19 cellular contexts compared by ENCODE assay signal in the genomic region with DNA sequence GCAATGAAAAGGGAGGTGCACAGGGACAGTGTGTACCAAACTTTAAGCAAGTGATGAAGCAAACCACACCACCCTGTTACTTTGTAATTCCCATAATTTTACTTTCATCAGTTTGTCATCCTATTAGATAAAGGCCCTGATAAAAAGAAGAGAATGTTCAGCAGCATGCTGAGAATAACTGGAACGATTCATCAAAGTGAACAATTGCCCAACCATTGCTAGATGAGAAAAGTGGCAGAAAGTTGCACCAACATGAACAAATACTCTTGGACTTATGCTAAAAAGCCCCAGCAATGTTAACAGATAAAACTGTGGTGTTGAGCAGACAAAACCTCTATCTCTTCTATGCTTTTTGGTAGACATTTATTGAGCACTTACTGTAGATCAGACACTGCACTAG.
A peak's percentile ranks its signal among the peaks of the same experiment; 100 is the strongest.
DNase-seq lines count a peak whose midpoint lies in the region; ATAC-seq, FAIRE-seq and TF ChIP-seq lines count a peak whose summit lies in the region.
"Had no signal": no experiment of that assay in that cellular context is flagged by ENCODE, and none has a peak within 500 bp of the region (broad histone marks: within the 10 kb centered on the region; RNA-seq: fewer than 3 reads in every experiment).

No MANE protein-coding gene starts in this region.

- in situ Hi-C loops in HepG2 (cut with HindIII; ENCODE audit: extremely low pct_ligation_motif_present, low pct_unique_long_range_greater_than_20kb): no loop called here

- no peaks in the 10 kb centered on the region for H4K20me1 ChIP-seq in fibroblast of lung (ENCODE audit: control insufficient read depth, extremely low read depth, insufficient read depth, low read length)
- no peaks in the 10 kb centered on the region for H4K20me1 ChIP-seq in HepG2 (ENCODE audit: insufficient read depth, low read length)

- CTCF ChIA-PET in HepG2 (lab: Yijun Ruan, JAX; ENCODE audit: low intra/inter-chr PET ratio, low total read pairs): no interaction called here

- H2AFZ ChIP-seq in fibroblast of lung (ENCODE audit: low read length): no peak overlapping the region
- H2AFZ ChIP-seq in HepG2 (ENCODE audit: low read length): no peak overlapping the region

- H3K36me3 ChIP-seq in fibroblast of lung (ENCODE audit: control insufficient read depth, insufficient read depth, low read length): no peaks in the 10 kb centered on the region
- no peaks in the 10 kb centered on the region for H3K36me3 ChIP-seq in testis (ENCODE audit: low read depth, missing control alignments)
- no peaks in the 10 kb centered on the region for H3K36me3 ChIP-seq in HepG2 (replicated peaks in 1 of 2; ENCODE audit: control insufficient read depth in 1 of 2, insufficient read depth in 2 of 2, low read length in 2 of 2)
- H3K36me3 ChIP-seq: SJCRH30 had no signal

- H3K9me3 ChIP-seq in fibroblast of lung (ENCODE audit: control insufficient read depth, insufficient read depth, low read depth, low read length): no peaks in the 10 kb centered on the region
- H3K9me3 ChIP-seq in testis: no peaks in the 10 kb centered on the region
- H3K9me3 ChIP-seq in HepG2 (ENCODE audit: low read length): no peaks in the 10 kb centered on the region
- H3K9me3 ChIP-seq: SJCRH30 had no signal

- POLR2A ChIA-PET in HepG2 (lab: Yijun Ruan, JAX): no interaction called here

- H3K27ac ChIP-seq in fibroblast of lung (ENCODE audit: insufficient read depth, low read length) (no peak overlapping the region), testis (no peak overlapping the region), HepG2 (ENCODE audit: extremely low read length, insufficient read depth, low read length) (no peak overlapping the region)
- H3K27ac ChIP-seq: C4-2B, SJCRH30 had no signal

- DNase-seq in EH (ENCODE audit: low read depth): peak; percentile 50
- peak; percentile 22 for DNase-seq in LHCN-M2 (ENCODE audit: low read depth)
- peak; percentile 22 to 57 for DNase-seq in fibroblast of lung (ENCODE audit: low read depth in 2 of 2)
- DNase-seq in renal cortical epithelial cell (ENCODE audit: low read depth): peak; percentile 13
- no peak for DNase-seq in mucosa of gallbladder (ENCODE audit: low spot score)
- DNase-seq in testis: no peak
- no peak for DNase-seq in HepG2 (ENCODE audit: low spot score)
- DNase-seq: AML-193, DMS79, GDM1, GOT3, KBM-7, NCI-H1092, NCI-H1436 treated with DMSO at 0.1 percent for 48 hours, NCI-H2081, NCI-H446 treated with DMSO at 0.1 percent for 48 hours, SJCRH30 had no signal

- no TSS peak for BruUV-seq in HepG2 (replicated peaks; lab: Mats Ljungman, UMichigan)

- no peak for TF ChIP-seq RAD21 in HepG2 (CRISPR knock-in tag; IDR thresholded peaks at IDR 0.05)

- no peak overlapping the region for H3K9ac ChIP-seq in fibroblast of lung (ENCODE audit: insufficient read depth, low read length)
- no peak overlapping the region for H3K9ac ChIP-seq in HepG2 (ENCODE audit: insufficient read depth, low read depth, low read length)

- TF ChIP-seq POLR2A in testis (IDR thresholded peaks at IDR 0.05) (no peak), HepG2 (IDR thresholded peaks at IDR 0.05; ENCODE audit: insufficient read depth in 1 of 2, low read depth in 2 of 2, low read length in 2 of 2) (no peak)

- 36 to 68% methylated on average over 1 of the region's 1 CpG for WGBS in testis, 2 donors
- 4% methylated on average over 1 of the region's 1 CpG for WGBS in HepG2 (ENCODE audit: low lambda C conversion rate)

- no peak overlapping the region for H3K4me3 ChIP-seq in fibroblast of lung (replicated peaks in 1 of 4; ENCODE audit: control extremely low read depth in 1 of 4, insufficient read depth in 1 of 4, low read depth in 3 of 4, low read length in 4 of 4)
- no peak overlapping the region for H3K4me3 ChIP-seq in testis
- H3K4me3 ChIP-seq in HepG2 (replicated peaks in 1 of 3; ENCODE audit: insufficient read depth in 1 of 3, low read depth in 2 of 3, low read length in 3 of 3): no peak overlapping the region
- H3K4me3 ChIP-seq: SJCRH30 had no signal

- H3K4me1 ChIP-seq in fibroblast of lung (ENCODE audit: control insufficient read depth, extremely low read depth, insufficient read depth, low read length): no peaks in the 10 kb centered on the region
- no peaks in the 10 kb centered on the region for H3K4me1 ChIP-seq in testis
- H3K4me1 ChIP-seq in HepG2 (ENCODE audit: insufficient read depth, low read length): no peaks in the 10 kb centered on the region
- H3K4me1 ChIP-seq: SJCRH30 had no signal

- intact Hi-C loops in testis (cut with DNase I; ENCODE audit: low total_unique reads): no loop called here
- intact Hi-C loops in HepG2 (cut with micrococcal nuclease; ENCODE audit: unreplicated experiment): no loop called here

- H3K79me2 ChIP-seq in fibroblast of lung (ENCODE audit: control insufficient read depth, insufficient read depth, low read length) (no peaks in the 10 kb centered on the region), HepG2 (ENCODE audit: insufficient read depth, low read length) (no peaks in the 10 kb centered on the region)

- ATAC-seq in HepG2: no peak
- ATAC-seq: Panc1 had no signal

- TF ChIP-seq EP300 in HepG2 (IDR thresholded peaks at IDR 0.05; ENCODE audit: low read depth in 2 of 2, low read length in 2 of 2) (no peak), HepG2 (CRISPR knock-in tag; IDR thresholded peaks at IDR 0.05; ENCODE audit: borderline replicate concordance) (no peak)

- no peak for FAIRE-seq in HepG2 (lab: Jason Lieb, UNC)

- H3K4me2 ChIP-seq in fibroblast of lung (ENCODE audit: extremely low read depth, insufficient read depth, low read length) (no peak overlapping the region), HepG2 (ENCODE audit: low read depth, low read length) (no peak overlapping the region)

- no peak for TF ChIP-seq CTCF in fibroblast of lung (conservative IDR thresholded peaks at IDR 0.05 in 1 of 2, IDR thresholded peaks at IDR 0.05 in 1 of 2; ENCODE audit: low read depth in 1 of 2, low read length in 2 of 2)
- no peak for TF ChIP-seq CTCF in testis (IDR thresholded peaks at IDR 0.05)
- no peak for TF ChIP-seq CTCF in HepG2 (CRISPR knock-in tag; IDR thresholded peaks at IDR 0.05)

- no peaks in the 10 kb centered on the region for H3K27me3 ChIP-seq in fibroblast of lung (ENCODE audit: control insufficient read depth, insufficient read depth, low read length)
- no peaks in the 10 kb centered on the region for H3K27me3 ChIP-seq in testis
- H3K27me3 ChIP-seq in HepG2 (ENCODE audit: control insufficient read depth in 1 of 2, insufficient read depth in 2 of 2, low read length in 2 of 2): no peaks in the 10 kb centered on the region
- H3K27me3 ChIP-seq: SJCRH30 had no signal

TF ChIP-seq in HepG2, 621 proteins besides CTCF, POLR2A, EP300 and RAD21:
- TF ChIP-seq RBM39 (IDR thresholded peaks at IDR 0.05; ENCODE audit: low read depth, low read length, poor library complexity, severe bottlenecking): no peak
TF ChIP-seq in HepG2: peak in this region for 0.

Comparison
In these comparisons a context has a peak if more than half of its experiments do, and no peak if none do; other contexts are left out.
1. DNase-seq: peak in EH (single experiment), LHCN-M2 (single experiment), fibroblast of lung (2 of 2) and renal cortical epithelial cell (single experiment); none in mucosa of gallbladder (single experiment), testis (single experiment) and HepG2 (single experiment).